In the genomic region with DNA sequence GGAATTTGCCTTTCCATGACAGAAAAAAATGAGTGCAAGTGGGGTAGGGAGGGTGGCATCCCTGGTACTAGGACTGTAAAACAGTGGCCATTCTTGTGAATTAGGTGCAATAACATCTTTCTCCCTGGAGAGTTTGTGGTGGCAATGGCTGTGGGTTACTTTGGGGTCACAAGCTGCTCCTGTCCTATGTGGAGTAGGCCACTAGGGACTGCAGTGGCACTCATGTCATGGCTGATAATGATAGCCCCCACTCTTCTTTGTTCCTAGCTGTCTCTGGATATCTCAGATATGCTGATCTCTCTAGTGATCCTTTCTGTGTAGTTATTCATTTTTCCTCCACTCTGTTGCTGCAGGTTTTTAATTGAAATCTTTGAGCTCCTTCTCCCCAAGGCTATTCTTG, we compare ENCODE assay signal across 27 cellular contexts.
"Had no signal": no experiment of that assay in that cellular context is flagged by ENCODE, and none has a peak within 500 bp of the region (broad histone marks: within the 10 kb centered on the region; RNA-seq: fewer than 3 reads in every experiment).

No MANE protein-coding gene starts in this region.

- H3K4me3 Mint-ChIP-seq: activated CD4-positive, alpha-beta memory T cell treated with anti-CD3 and anti-CD28 coated beads, Interleukin-2, amount 10 ng/mL, durations not matched to agents 7 days and 5 days; activated CD4-positive, alpha-beta T cell treated with anti-CD3 and anti-CD28 coated beads, Interleukin-2, amount 10 ng/mL, durations not matched to agents 7 days and 5 days; activated naive CD4-positive, alpha-beta T cell treated with anti-CD3 and anti-CD28 coated beads, Interleukin-2, amount 10 ng/mL, durations not matched to agents 7 days and 5 days; activated naive CD8-positive, alpha-beta T cell treated with anti-CD3 and anti-CD28 coated beads for 36 hours; activated T-helper 17 cell treated with anti-CD3 and anti-CD28 coated beads, Interleukin-2, amount 50 U/mL, for 72 hours; T-helper 1 cell treated with Interleukin-12 subunit alpha and Interleukin-12 subunit beta and Interleukin-4 antibody, amounts not matched to agents 30 μg/mL and 1 μg/mL, for 36 hours had no signal

- ATAC-seq: activated T-helper 17 cell treated with anti-CD3 and anti-CD28 coated beads, Interleukin-2, amount 50 U/mL, for 72 hours; Panc1; SK-N-SH treated with all-trans-retinoic acid at 6 μM for 48 hours had no signal

- H3K36me3 ChIP-seq: brain microvascular endothelial cell, cardiac muscle cell, SJCRH30 had no signal

- H3K36me3 Mint-ChIP-seq: activated naive CD4-positive, alpha-beta T cell treated with anti-CD3 and anti-CD28 coated beads, Interleukin-2, amount 10 ng/mL, durations not matched to agents 7 days and 5 days; activated naive CD8-positive, alpha-beta T cell treated with anti-CD3 and anti-CD28 coated beads for 36 hours had no signal

- H3K9me3 ChIP-seq: SJCRH30 had no signal

- H3K4me1 Mint-ChIP-seq: activated CD4-positive, alpha-beta memory T cell treated with anti-CD3 and anti-CD28 coated beads, Interleukin-2, amount 10 ng/mL, durations not matched to agents 7 days and 5 days; activated CD4-positive, alpha-beta T cell treated with anti-CD3 and anti-CD28 coated beads, Interleukin-2, amount 10 ng/mL, durations not matched to agents 7 days and 5 days; activated naive CD4-positive, alpha-beta T cell treated with anti-CD3 and anti-CD28 coated beads, Interleukin-2, amount 10 ng/mL, durations not matched to agents 7 days and 5 days; activated naive CD8-positive, alpha-beta T cell treated with anti-CD3 and anti-CD28 coated beads for 36 hours; activated T-helper 17 cell treated with anti-CD3 and anti-CD28 coated beads, Interleukin-2, amount 50 U/mL, for 72 hours had no signal

- H3K27me3 ChIP-seq: brain microvascular endothelial cell, cardiac muscle cell, SJCRH30 had no signal

- H3K4me1 ChIP-seq: SJCRH30 had no signal

- H3K27ac Mint-ChIP-seq: activated CD4-positive, alpha-beta memory T cell treated with anti-CD3 and anti-CD28 coated beads, Interleukin-2, amount 10 ng/mL, durations not matched to agents 7 days and 5 days; activated CD4-positive, alpha-beta T cell treated with anti-CD3 and anti-CD28 coated beads, Interleukin-2, amount 10 ng/mL, durations not matched to agents 7 days and 5 days; activated naive CD4-positive, alpha-beta T cell treated with anti-CD3 and anti-CD28 coated beads, Interleukin-2, amount 10 ng/mL, durations not matched to agents 7 days and 5 days; activated naive CD8-positive, alpha-beta T cell treated with anti-CD3 and anti-CD28 coated beads for 36 hours; activated T-helper 17 cell treated with anti-CD3 and anti-CD28 coated beads, Interleukin-2, amount 50 U/mL, for 72 hours; T-helper 1 cell treated with Interleukin-12 subunit alpha and Interleukin-12 subunit beta and Interleukin-4 antibody, amounts not matched to agents 30 μg/mL and 1 μg/mL, for 36 hours had no signal

- H3K27ac ChIP-seq: brain microvascular endothelial cell, cardiac muscle cell, RWPE1, SJCRH30 had no signal

- DNase-seq: activated CD4-positive, alpha-beta memory T cell treated with anti-CD3 and anti-CD28 coated beads, Interleukin-2, amount 10 ng/mL, durations not matched to agents 7 days and 5 days; activated CD4-positive, alpha-beta T cell treated with anti-CD3 and anti-CD28 coated beads, Interleukin-2, amount 10 ng/mL, durations not matched to agents 7 days and 5 days; activated CD4-positive, CD25-positive, alpha-beta regulatory T cell; activated gamma-delta T cell; activated naive CD4-positive, alpha-beta T cell treated with anti-CD3 and anti-CD28 coated beads, Interleukin-2, amount 10 ng/mL, durations not matched to agents 7 days and 5 days; activated naive CD8-positive, alpha-beta T cell treated with anti-CD3 and anti-CD28 coated beads for 36 hours; activated T-cell treated with anti-CD3 and anti-CD28 coated beads for 4 hours; activated T-cell treated with anti-CD3 and anti-CD28 coated beads, Interleukin-2, amount 50 U/mL, for 48 hours; brain microvascular endothelial cell; Karpas-422; MM.1S; NCI-H1105 treated with DMSO at 0.1 percent for 48 hours; NCI-H1436 treated with DMSO at 0.1 percent for 48 hours; NCI-H187; NCI-H2171; NCI-H2227 treated with DMSO at 0.1 percent for 48 hours; NCI-H446 treated with DMSO at 0.1 percent for 48 hours; NCI-H526; NCI-H774; Right ventricle myocardium superior; SJCRH30 had no signal

- H3K27me3 Mint-ChIP-seq: activated CD4-positive, alpha-beta memory T cell treated with anti-CD3 and anti-CD28 coated beads, Interleukin-2, amount 10 ng/mL, durations not matched to agents 7 days and 5 days; activated CD4-positive, alpha-beta T cell treated with anti-CD3 and anti-CD28 coated beads, Interleukin-2, amount 10 ng/mL, durations not matched to agents 7 days and 5 days; activated naive CD4-positive, alpha-beta T cell treated with anti-CD3 and anti-CD28 coated beads, Interleukin-2, amount 10 ng/mL, durations not matched to agents 7 days and 5 days; activated naive CD8-positive, alpha-beta T cell treated with anti-CD3 and anti-CD28 coated beads for 36 hours; activated T-helper 17 cell treated with anti-CD3 and anti-CD28 coated beads, Interleukin-2, amount 50 U/mL, for 72 hours had no signal

- H3K4me3 ChIP-seq: cardiac muscle cell, SJCRH30 had no signal
